1 cellular context compared by ENCODE assay signal in genomic region chr12:20631711-20632110, GRCh38.
TF ChIP-seq lines count a peak whose summit lies in the region.

No MANE protein-coding gene starts in this region.

TF ChIP-seq in GM23338, 12 proteins besides CTCF, POLR2A, EP300 and RAD21 (continued from another document):
- TF ChIP-seq REST (IDR thresholded peaks at IDR 0.05; ENCODE audit: unreplicated experiment) (no peak), ZNF331 (CRISPR knock-in tag; IDR thresholded peaks at IDR 0.05; ENCODE audit: low read depth) (no peak), EZH2 (IDR thresholded peaks at IDR 0.05; ENCODE audit: low read depth, unreplicated experiment) (no peak), NANOG (IDR thresholded peaks at IDR 0.05; ENCODE audit: borderline replicate concordance) (no peak), POLR2AphosphoS5 (IDR thresholded peaks at IDR 0.05; ENCODE audit: low read depth) (no peak), STAT1 (IDR thresholded peaks at IDR 0.05; ENCODE audit: unreplicated experiment) (no peak)
- TF ChIP-seq, protein P1, sequence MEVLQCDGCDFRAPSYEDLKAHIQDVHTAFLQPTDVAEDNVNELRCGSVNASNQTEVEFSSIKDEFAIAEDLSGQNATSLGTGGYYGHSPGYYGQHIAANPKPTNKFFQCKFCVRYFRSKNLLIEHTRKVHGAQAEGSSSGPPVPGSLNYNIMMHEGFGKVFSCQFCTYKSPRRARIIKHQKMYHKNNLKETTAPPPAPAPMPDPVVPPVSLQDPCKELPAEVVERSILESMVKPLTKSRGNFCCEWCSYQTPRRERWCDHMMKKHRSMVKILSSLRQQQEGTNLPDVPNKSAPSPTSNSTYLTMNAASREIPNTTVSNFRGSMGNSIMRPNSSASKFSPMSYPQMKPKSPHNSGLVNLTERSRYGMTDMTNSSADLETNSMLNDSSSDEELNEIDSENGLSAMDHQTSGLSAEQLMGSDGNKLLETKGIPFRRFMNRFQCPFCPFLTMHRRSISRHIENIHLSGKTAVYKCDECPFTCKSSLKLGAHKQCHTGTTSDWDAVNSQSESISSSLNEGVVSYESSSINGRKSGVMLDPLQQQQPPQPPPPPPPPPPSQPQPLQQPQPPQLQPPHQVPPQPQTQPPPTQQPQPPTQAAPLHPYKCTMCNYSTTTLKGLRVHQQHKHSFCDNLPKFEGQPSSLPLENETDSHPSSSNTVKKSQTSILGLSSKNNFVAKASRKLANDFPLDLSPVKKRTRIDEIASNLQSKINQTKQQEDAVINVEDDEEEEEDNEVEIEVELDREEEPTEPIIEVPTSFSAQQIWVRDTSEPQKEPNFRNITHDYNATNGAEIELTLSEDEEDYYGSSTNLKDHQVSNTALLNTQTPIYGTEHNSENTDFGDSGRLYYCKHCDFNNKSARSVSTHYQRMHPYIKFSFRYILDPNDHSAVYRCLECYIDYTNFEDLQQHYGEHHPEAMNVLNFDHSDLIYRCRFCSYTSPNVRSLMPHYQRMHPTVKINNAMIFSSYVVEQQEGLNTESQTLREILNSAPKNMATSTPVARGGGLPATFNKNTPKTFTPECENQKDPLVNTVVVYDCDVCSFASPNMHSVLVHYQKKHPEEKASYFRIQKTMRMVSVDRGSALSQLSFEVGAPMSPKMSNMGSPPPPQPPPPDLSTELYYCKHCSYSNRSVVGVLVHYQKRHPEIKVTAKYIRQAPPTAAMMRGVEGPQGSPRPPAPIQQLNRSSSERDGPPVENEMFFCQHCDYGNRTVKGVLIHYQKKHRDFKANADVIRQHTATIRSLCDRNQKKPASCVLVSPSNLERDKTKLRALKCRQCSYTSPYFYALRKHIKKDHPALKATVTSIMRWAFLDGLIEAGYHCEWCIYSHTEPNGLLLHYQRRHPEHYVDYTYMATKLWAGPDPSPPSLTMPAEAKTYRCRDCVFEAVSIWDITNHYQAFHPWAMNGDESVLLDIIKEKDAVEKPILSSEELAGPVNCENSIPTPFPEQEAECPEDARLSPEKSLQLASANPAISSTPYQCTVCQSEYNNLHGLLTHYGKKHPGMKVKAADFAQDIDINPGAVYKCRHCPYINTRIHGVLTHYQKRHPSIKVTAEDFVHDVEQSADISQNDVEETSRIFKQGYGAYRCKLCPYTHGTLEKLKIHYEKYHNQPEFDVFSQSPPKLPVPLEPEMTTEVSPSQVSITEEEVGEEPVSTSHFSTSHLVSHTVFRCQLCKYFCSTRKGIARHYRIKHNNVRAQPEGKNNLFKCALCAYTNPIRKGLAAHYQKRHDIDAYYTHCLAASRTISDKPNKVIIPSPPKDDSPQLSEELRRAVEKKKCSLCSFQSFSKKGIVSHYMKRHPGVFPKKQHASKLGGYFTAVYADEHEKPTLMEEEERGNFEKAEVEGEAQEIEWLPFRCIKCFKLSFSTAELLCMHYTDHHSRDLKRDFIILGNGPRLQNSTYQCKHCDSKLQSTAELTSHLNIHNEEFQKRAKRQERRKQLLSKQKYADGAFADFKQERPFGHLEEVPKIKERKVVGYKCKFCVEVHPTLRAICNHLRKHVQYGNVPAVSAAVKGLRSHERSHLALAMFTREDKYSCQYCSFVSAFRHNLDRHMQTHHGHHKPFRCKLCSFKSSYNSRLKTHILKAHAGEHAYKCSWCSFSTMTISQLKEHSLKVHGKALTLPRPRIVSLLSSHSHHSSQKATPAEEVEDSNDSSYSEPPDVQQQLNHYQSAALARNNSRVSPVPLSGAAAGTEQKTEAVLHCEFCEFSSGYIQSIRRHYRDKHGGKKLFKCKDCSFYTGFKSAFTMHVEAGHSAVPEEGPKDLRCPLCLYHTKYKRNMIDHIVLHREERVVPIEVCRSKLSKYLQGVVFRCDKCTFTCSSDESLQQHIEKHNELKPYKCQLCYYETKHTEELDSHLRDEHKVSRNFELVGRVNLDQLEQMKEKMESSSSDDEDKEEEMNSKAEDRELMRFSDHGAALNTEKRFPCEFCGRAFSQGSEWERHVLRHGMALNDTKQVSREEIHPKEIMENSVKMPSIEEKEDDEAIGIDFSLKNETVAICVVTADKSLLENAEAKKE (CRISPR knock-in tag; IDR thresholded peaks at IDR 0.05) = no peak
